In the genomic region with DNA sequence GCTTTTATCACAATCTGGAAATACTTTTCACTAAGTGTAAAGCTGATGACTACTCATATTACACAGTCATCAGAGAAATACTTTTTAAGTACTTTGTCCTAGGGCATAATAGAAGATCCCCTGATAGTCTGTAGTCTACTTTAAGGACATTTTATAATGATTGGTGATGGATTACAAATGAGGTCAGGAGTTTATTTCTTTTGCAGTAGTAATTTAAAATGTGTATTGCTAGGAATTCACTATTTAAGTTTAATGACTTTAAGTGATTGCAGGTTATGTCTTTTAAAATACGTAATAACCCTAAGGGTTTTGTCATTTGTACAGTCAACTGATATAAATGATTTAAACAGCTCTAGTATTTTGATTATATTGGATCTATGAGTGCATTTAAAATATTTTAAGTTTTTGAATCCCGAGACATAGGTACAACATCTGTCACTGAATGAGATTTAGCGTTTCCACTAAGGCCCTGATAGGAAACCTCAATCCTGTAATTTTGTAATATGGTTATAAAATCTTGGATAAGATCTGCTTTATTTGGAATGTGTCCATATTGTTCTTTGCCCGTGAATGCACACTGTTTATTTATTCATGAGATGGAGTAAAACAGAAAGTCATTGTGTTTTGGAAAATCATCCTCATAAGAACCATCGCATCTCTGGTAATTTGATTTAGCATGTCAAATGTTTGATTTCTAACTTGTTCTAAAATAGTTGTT, we compare ENCODE assay signal across 18 cellular contexts.
DNase-seq lines count a peak whose midpoint lies in the region; TF ChIP-seq lines count a peak whose summit lies in the region.
"Had no signal": no experiment of that assay in that cellular context is flagged by ENCODE, and none has a peak within 500 bp of the region (broad histone marks: within the 10 kb centered on the region; RNA-seq: fewer than 3 reads in every experiment).

No MANE protein-coding gene starts in this region.

- H4K20me1 ChIP-seq in Karpas-422 (ENCODE audit: insufficient read depth, low read depth, low read length), result no peaks in the 10 kb centered on the region

- no peaks in the 10 kb centered on the region for H3K27me3 ChIP-seq in Karpas-422 (ENCODE audit: low read length)

- H3K27ac ChIP-seq in Karpas-422 (ENCODE audit: low read length), result no peak overlapping the region
- H3K27ac ChIP-seq: HL-60, left ventricle myocardium inferior had no signal

- H2AFZ ChIP-seq in Karpas-422 (ENCODE audit: low read length), result no peak overlapping the region

- H3K36me3 ChIP-seq in Karpas-422 (ENCODE audit: insufficient read depth, low read length), result no peaks in the 10 kb centered on the region
- H3K36me3 ChIP-seq: left ventricle myocardium inferior had no signal

- no peaks in the 10 kb centered on the region for H3K79me2 ChIP-seq in Karpas-422 (ENCODE audit: low read length)

- DNase-seq in A172 (ENCODE audit: low spot score) (peak; percentile 54), LNCaP clone FGC (ENCODE audit: low read depth) (peak; percentile 70), astrocyte of the hippocampus (ENCODE audit: low read depth, low spot score) (peak; percentile 47), midbrain (lab: John Stamatoyannopoulos, UW) (peak; percentile 47), Karpas-422 (no peak), T-helper 9 cell (no peak), HCEC 1CT (no peak), MV-4-11 (lab: John Stamatoyannopoulos, UW) (no peak)
- DNase-seq: activated B cell treated with CpG ODN at 0.5 μM for 24 hours; activated CD4-positive, alpha-beta T cell treated with anti-CD3 and anti-CD28 coated beads, Interleukin-2, amount 50 U/mL, for 4 hours; activated effector memory CD4-positive, alpha-beta T cell treated with anti-CD3 and anti-CD28 coated beads, Interleukin-2, amount 50 U/mL, for 16 hours; head of caudate nucleus; left ventricle myocardium inferior; NCI-H1436; NCI-H2171 treated with DMSO at 0.1 percent for 48 hours; NCI-H526 treated with DMSO at 0.1 percent for 48 hours had no signal

- TF ChIP-seq CTCF in LNCaP clone FGC (IDR thresholded peaks at IDR 0.05; ENCODE audit: control insufficient read depth, extremely low read depth, insufficient read depth), result no peak

- no peaks in the 10 kb centered on the region for H3K4me1 ChIP-seq in Karpas-422 (ENCODE audit: low read length)
- H3K4me1 ChIP-seq: left ventricle myocardium inferior had no signal

- H3K4me3 ChIP-seq in LNCaP clone FGC (ENCODE audit: low read depth, low read length) (no peak overlapping the region), Karpas-422 (ENCODE audit: low read length) (no peak overlapping the region)
- H3K4me3 ChIP-seq: left ventricle myocardium inferior, smooth muscle cell had no signal

- no peak overlapping the region for H3K9ac ChIP-seq in Karpas-422 (ENCODE audit: low read length)

- peaks cover 23% of the 10 kb centered on the region for H3K9me3 ChIP-seq in Karpas-422 (ENCODE audit: low read length)
- H3K9me3 ChIP-seq: left ventricle myocardium inferior had no signal

- H3K9me2 ChIP-seq in Karpas-422 (replicated peaks; ENCODE audit: insufficient read depth, low read length), result no peaks in the 10 kb centered on the region

- H3K4me2 ChIP-seq in Karpas-422 (ENCODE audit: low read depth, low read length, poor library complexity, severe bottlenecking), result no peak overlapping the region
- H3K4me2 ChIP-seq: smooth muscle cell had no signal

Comparison
In these comparisons a context has a peak if more than half of its experiments do, and no peak if none do; other contexts are left out.
1. DNase-seq: peak in A172 (single experiment), LNCaP clone FGC (single experiment), astrocyte of the hippocampus (single experiment) and midbrain (single experiment); none in Karpas-422 (single experiment), T-helper 9 cell (single experiment), HCEC 1CT (single experiment) and MV-4-11 (single experiment).